Comparison of ENCODE assay signal across 1 cellular context in genomic region chr1:36182734-36183133, GRCh38.
TF ChIP-seq lines count a peak whose summit lies in the region.

No MANE protein-coding gene starts in this region.

TF ChIP-seq in HepG2, 621 proteins besides CTCF, POLR2A, EP300 and RAD21:
- TF ChIP-seq SKI (IDR thresholded peaks at IDR 0.05; ENCODE audit: partially characterized antibody) (no peak), SAP130 (CRISPR knock-in tag; IDR thresholded peaks at IDR 0.05; ENCODE audit: low read depth) (no peak), ZXDC (CRISPR knock-in tag; IDR thresholded peaks at IDR 0.05) (no peak), MEIS2 (CRISPR knock-in tag; IDR thresholded peaks at IDR 0.05) (no peak), ZBTB46 (CRISPR knock-in tag; IDR thresholded peaks at IDR 0.05; ENCODE audit: borderline replicate concordance) (no peak), ZSCAN9 (CRISPR knock-in tag; IDR thresholded peaks at IDR 0.05; ENCODE audit: borderline replicate concordance) (no peak)
- TF ChIP-seq, protein P1, sequence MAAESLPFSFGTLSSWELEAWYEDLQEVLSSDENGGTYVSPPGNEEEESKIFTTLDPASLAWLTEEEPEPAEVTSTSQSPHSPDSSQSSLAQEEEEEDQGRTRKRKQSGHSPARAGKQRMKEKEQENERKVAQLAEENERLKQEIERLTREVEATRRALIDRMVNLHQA (CRISPR knock-in tag; IDR thresholded peaks at IDR 0.05) = no peak
- TF ChIP-seq, protein P2, sequence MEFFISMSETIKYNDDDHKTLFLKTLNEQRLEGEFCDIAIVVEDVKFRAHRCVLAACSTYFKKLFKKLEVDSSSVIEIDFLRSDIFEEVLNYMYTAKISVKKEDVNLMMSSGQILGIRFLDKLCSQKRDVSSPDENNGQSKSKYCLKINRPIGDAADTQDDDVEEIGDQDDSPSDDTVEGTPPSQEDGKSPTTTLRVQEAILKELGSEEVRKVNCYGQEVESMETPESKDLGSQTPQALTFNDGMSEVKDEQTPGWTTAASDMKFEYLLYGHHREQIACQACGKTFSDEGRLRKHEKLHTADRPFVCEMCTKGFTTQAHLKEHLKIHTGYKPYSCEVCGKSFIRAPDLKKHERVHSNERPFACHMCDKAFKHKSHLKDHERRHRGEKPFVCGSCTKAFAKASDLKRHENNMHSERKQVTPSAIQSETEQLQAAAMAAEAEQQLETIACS (CRISPR knock-in tag; IDR thresholded peaks at IDR 0.05) = no peak
